Comparison of ENCODE assay signal across 7 cellular contexts in the genomic region with DNA sequence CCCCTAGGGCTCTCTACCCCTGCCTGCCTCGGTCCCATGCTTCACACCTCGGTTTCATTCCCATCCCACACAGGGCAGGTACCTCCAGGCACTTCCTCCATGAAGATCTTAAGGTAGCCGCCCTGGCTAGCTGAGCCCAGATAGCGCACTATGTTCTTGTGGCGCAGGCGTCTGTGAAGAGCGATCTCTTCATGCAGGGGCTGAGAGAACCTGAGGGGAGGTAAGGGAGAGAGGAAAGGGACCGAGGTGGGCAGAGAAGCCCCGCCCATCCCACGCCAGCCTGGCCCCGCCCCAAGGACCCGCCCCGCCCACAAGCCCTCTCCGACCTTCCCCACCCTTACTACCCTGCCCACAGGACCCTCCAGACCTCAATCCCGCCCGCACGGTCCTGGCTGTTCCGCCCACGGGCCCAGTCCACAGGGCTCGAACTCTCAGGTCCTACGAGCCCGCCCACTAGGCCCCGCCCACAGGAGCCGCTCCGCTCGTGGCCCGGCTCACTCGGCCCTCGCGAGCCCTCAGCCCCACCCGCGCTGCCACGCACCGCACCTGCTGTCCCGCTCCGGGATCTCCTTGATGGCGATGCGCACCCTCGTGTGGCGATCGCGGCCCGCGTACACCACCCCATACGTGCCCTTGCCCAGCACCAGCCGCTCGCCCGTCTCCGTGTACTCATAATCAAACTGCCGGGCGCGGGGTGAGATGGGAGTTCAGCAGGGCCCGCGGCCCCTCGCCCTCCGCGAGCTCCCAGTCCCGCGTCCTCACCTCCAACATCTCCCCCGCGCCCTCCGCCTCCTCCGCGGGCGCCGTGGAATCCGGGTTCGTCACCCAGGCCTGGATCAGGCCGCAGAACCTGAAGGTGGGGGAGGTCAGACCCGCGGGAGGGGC. TPM values are rescaled to one million over a fixed set of nuclear protein-coding genes. Genes with fewer than 3 reads are reported as not detected.
DNase-seq lines count a peak whose midpoint lies in the region; ATAC-seq and TF ChIP-seq lines count a peak whose summit lies in the region.
"Had no signal": no experiment of that assay in that cellular context is flagged by ENCODE, and none has a peak within 500 bp of the region (broad histone marks: within the 10 kb centered on the region; RNA-seq: fewer than 3 reads in every experiment).

No MANE protein-coding gene starts in this region.

- peaks cover 50% of the 10 kb centered on the region for H3K27me3 ChIP-seq in H7 (ENCODE audit: control insufficient read depth, insufficient read depth, low read length)
- H3K27me3 ChIP-seq: adrenal gland had no signal

- DNase-seq in H7 (peak; percentile 96), nephron progenitor cell (peak; percentile 59), NCI-H1092 treated with DMSO at 0.1 percent for 48 hours (lab: John Stamatoyannopoulos, UW) (no peak)
- DNase-seq in activated naive CD8-positive, alpha-beta T cell treated with anti-CD3 and anti-CD28 coated beads for 36 hours: peak; percentile 27

- no peaks in the 10 kb centered on the region for H3K9me3 Mint-ChIP-seq in activated naive CD8-positive, alpha-beta T cell treated with anti-CD3 and anti-CD28 coated beads for 36 hours
- H3K9me3 Mint-ChIP-seq in nephron progenitor cell: no peaks in the 10 kb centered on the region

- ATAC-seq in HG02981 (IDR thresholded peaks at IDR 0.05; ENCODE audit: unreplicated experiment) (no peak), HG02870 (IDR thresholded peaks at IDR 0.05; ENCODE audit: unreplicated experiment) (no peak)

- H3K4me3 Mint-ChIP-seq in activated naive CD8-positive, alpha-beta T cell treated with anti-CD3 and anti-CD28 coated beads for 36 hours: peak overlapping the region; percentile 68
- peak overlapping the region; percentile 75 for H3K4me3 Mint-ChIP-seq in nephron progenitor cell

- H3K36me3 ChIP-seq in H7 (replicated peaks; ENCODE audit: control insufficient read depth, insufficient read depth, low read length): no peaks in the 10 kb centered on the region; the same call in 1 of the 2 replicates

- peak overlapping the region; percentile 94 for H3K4me3 ChIP-seq in H7 (ENCODE audit: insufficient read depth, low read depth, low read length)

- H3K27ac Mint-ChIP-seq in activated naive CD8-positive, alpha-beta T cell treated with anti-CD3 and anti-CD28 coated beads for 36 hours: no peak overlapping the region
- no peak overlapping the region for H3K27ac Mint-ChIP-seq in nephron progenitor cell

- peaks cover 4% of the 10 kb centered on the region for H3K27me3 Mint-ChIP-seq in activated naive CD8-positive, alpha-beta T cell treated with anti-CD3 and anti-CD28 coated beads for 36 hours
- H3K27me3 Mint-ChIP-seq in nephron progenitor cell (ENCODE audit: low read depth, poor library complexity): peaks cover 40% of the 10 kb centered on the region

- TF ChIP-seq CTCF in nephron progenitor cell (IDR thresholded peaks at IDR 0.05): no peak

- peaks cover 44% of the 10 kb centered on the region for H3K4me1 Mint-ChIP-seq in activated naive CD8-positive, alpha-beta T cell treated with anti-CD3 and anti-CD28 coated beads for 36 hours
- peaks cover 63% of the 10 kb centered on the region for H3K4me1 Mint-ChIP-seq in nephron progenitor cell

- H3K36me3 Mint-ChIP-seq in activated naive CD8-positive, alpha-beta T cell treated with anti-CD3 and anti-CD28 coated beads for 36 hours: peaks cover 4% of the 10 kb centered on the region
- peaks cover 9% of the 10 kb centered on the region for H3K36me3 Mint-ChIP-seq in nephron progenitor cell (ENCODE audit: low read depth)

RNA-seq across cellular contexts. Expression of a gene that starts 6.4 kb away (rescaled TPM):
- 10.7 and 14.6 TPM in 2 replicates for total RNA-seq in H7 (2014; rRNA removed; shearing (Covaris generic))
- total RNA-seq in activated naive CD8-positive, alpha-beta T cell treated with anti-CD3 and anti-CD28 coated beads for 36 hours: 1 to 10 TPM; 3.0 to 4.5 TPM

RNA-seq across cellular contexts. Expression of a gene that starts 14.2 kb away (rescaled TPM):
- 0.14 TPM in 1 of 2 replicates, not detected in the other for total RNA-seq in H7 (2014; rRNA removed; shearing (Covaris generic))
- total RNA-seq in activated naive CD8-positive, alpha-beta T cell treated with anti-CD3 and anti-CD28 coated beads for 36 hours: not detected

RNA-seq across cellular contexts. Expression of a gene that starts 18.6 kb away (rescaled TPM):
- total RNA-seq in H7 (2014; rRNA removed; shearing (Covaris generic)): 5.6 and 6.4 TPM in 2 replicates
- 10 to 100 TPM; 39.6 to 45.5 TPM for total RNA-seq in activated naive CD8-positive, alpha-beta T cell treated with anti-CD3 and anti-CD28 coated beads for 36 hours

RNA-seq across cellular contexts. Expression of a gene that starts 22.7 kb away (rescaled TPM):
- total RNA-seq in H7 (2014; rRNA removed; shearing (Covaris generic)): 1.7 and 3.8 TPM in 2 replicates
- not detected for total RNA-seq in activated naive CD8-positive, alpha-beta T cell treated with anti-CD3 and anti-CD28 coated beads for 36 hours

RNA-seq across cellular contexts. Expression of a gene that starts 32.0 kb away (rescaled TPM):
- 5.8 and 8.5 TPM in 2 replicates for total RNA-seq in H7 (2014; rRNA removed; shearing (Covaris generic))
- 1 to 10 TPM; 3.5 to 3.9 TPM for total RNA-seq in activated naive CD8-positive, alpha-beta T cell treated with anti-CD3 and anti-CD28 coated beads for 36 hours
